Comparison of ENCODE assay signal across 1 cellular context in genomic region chr20:35145141-35145564, GRCh38.
TF ChIP-seq lines count a peak whose summit lies in the region.

No MANE protein-coding gene starts in this region.

TF ChIP-seq in GM23338, 12 proteins besides CTCF, POLR2A, EP300 and RAD21:
- TF ChIP-seq ZNF462 (CRISPR knock-in tag; IDR thresholded peaks at IDR 0.05): no peak
- no peak for TF ChIP-seq EZH2phosphoT487 (IDR thresholded peaks at IDR 0.05; ENCODE audit: unreplicated experiment)
- TF ChIP-seq REST (IDR thresholded peaks at IDR 0.05; ENCODE audit: unreplicated experiment): no peak
- TF ChIP-seq JUNB (IDR thresholded peaks at IDR 0.05; ENCODE audit: unreplicated experiment): no peak
- no peak for TF ChIP-seq NANOG (IDR thresholded peaks at IDR 0.05; ENCODE audit: borderline replicate concordance)
- no peak for TF ChIP-seq CREB1 (CRISPR knock-in tag; IDR thresholded peaks at IDR 0.05; ENCODE audit: low read depth)
- TF ChIP-seq EZH2 (IDR thresholded peaks at IDR 0.05; ENCODE audit: low read depth, unreplicated experiment): no peak
- no peak for TF ChIP-seq ZNF331 (CRISPR knock-in tag; IDR thresholded peaks at IDR 0.05; ENCODE audit: low read depth)
- TF ChIP-seq, protein P1, sequence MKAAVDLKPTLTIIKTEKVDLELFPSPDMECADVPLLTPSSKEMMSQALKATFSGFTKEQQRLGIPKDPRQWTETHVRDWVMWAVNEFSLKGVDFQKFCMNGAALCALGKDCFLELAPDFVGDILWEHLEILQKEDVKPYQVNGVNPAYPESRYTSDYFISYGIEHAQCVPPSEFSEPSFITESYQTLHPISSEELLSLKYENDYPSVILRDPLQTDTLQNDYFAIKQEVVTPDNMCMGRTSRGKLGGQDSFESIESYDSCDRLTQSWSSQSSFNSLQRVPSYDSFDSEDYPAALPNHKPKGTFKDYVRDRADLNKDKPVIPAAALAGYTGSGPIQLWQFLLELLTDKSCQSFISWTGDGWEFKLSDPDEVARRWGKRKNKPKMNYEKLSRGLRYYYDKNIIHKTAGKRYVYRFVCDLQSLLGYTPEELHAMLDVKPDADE (IDR thresholded peaks at IDR 0.05): no peak
- no peak for TF ChIP-seq STAT1 (IDR thresholded peaks at IDR 0.05; ENCODE audit: unreplicated experiment)
- no peak for TF ChIP-seq ZNF114 (CRISPR knock-in tag; IDR thresholded peaks at IDR 0.05)
- TF ChIP-seq POLR2AphosphoS5 (IDR thresholded peaks at IDR 0.05; ENCODE audit: low read depth): no peak
